1 cellular context compared by ENCODE assay signal in genomic region chr11:34680206-34680605, GRCh38.
TF ChIP-seq lines count a peak whose summit lies in the region.

No MANE protein-coding gene starts in this region.

TF ChIP-seq in K562, 482 proteins besides CTCF, POLR2A, EP300 and RAD21 (continued from another document):
- TF ChIP-seq ZBTB26 (CRISPR knock-in tag; IDR thresholded peaks at IDR 0.05) (no peak), CTBP1 (IDR thresholded peaks at IDR 0.05; ENCODE audit: borderline replicate concordance) (peak; percentile 50; the same call in 1 of the 2 replicates), ZNF318 (IDR thresholded peaks at IDR 0.05; ENCODE audit: borderline replicate concordance in 1 of 2, low read depth in 1 of 2) (0 out of 4 replicates have a peak, but pooled peaks of 1 of the 2 experiments have one; percentile 33), ZNF79 (CRISPR knock-in tag; IDR thresholded peaks at IDR 0.05; ENCODE audit: low read depth) (no peak), CEBPG (CRISPR knock-in tag; IDR thresholded peaks at IDR 0.05) (no peak), CEBPG (tag; conservative IDR thresholded peaks at IDR 0.05 in 1 of 2, IDR thresholded peaks at IDR 0.05 in 1 of 2) (peak in 1 of 2 experiments; percentile 77; a peak in 2 of 4 replicates), CHCHD3 (CRISPR knock-in tag; IDR thresholded peaks at IDR 0.05) (no peak), MEIS2 (IDR thresholded peaks at IDR 0.05; ENCODE audit: partially characterized antibody) (peak; percentile 15), JUND (IDR thresholded peaks at IDR 0.05; ENCODE audit: borderline replicate concordance, low read depth, low read length) (no peak; the same call in 1 of the 2 replicates), JUND (tag; IDR thresholded peaks at IDR 0.05; ENCODE audit: borderline replicate concordance, low read depth, low read length) (no peak), TGIF2 (CRISPR knock-in tag; IDR thresholded peaks at IDR 0.05) (no peak), ATF7 (IDR thresholded peaks at IDR 0.05) (0 out of 2 replicates have a peak, but pooled peaks have one; percentile 28), HNRNPK (IDR thresholded peaks at IDR 0.05; ENCODE audit: low read depth, low read length, poor library complexity, severe bottlenecking) (no peak), ZNF12 (CRISPR knock-in tag; IDR thresholded peaks at IDR 0.05) (no peak), ZNF589 (CRISPR knock-in tag; IDR thresholded peaks at IDR 0.05; ENCODE audit: low read depth) (0 out of 2 replicates have a peak, but pooled peaks have one; percentile 56), ATF3 (IDR thresholded peaks at IDR 0.05) (peak; percentile 87), ATF3 (CRISPR knock-in tag; conservative IDR thresholded peaks at IDR 0.05) (no peak), ZNF639 (CRISPR knock-in tag; conservative IDR thresholded peaks at IDR 0.05 in 1 of 2, IDR thresholded peaks at IDR 0.05 in 1 of 2) (no peak), TBP (optimal IDR thresholded peaks at IDR 0.05; ENCODE audit: low read depth, low read length) (no peak), CXXC5 (CRISPR knock-in tag; IDR thresholded peaks at IDR 0.05) (no peak), CBFA2T3 (IDR thresholded peaks at IDR 0.05) (0 out of 2 replicates have a peak, but pooled peaks have one; percentile 21), FOXK1 (CRISPR knock-in tag; IDR thresholded peaks at IDR 0.05; ENCODE audit: borderline replicate concordance) (no peak)
